ENCODE assay signal across 8 cellular contexts in the genomic region with DNA sequence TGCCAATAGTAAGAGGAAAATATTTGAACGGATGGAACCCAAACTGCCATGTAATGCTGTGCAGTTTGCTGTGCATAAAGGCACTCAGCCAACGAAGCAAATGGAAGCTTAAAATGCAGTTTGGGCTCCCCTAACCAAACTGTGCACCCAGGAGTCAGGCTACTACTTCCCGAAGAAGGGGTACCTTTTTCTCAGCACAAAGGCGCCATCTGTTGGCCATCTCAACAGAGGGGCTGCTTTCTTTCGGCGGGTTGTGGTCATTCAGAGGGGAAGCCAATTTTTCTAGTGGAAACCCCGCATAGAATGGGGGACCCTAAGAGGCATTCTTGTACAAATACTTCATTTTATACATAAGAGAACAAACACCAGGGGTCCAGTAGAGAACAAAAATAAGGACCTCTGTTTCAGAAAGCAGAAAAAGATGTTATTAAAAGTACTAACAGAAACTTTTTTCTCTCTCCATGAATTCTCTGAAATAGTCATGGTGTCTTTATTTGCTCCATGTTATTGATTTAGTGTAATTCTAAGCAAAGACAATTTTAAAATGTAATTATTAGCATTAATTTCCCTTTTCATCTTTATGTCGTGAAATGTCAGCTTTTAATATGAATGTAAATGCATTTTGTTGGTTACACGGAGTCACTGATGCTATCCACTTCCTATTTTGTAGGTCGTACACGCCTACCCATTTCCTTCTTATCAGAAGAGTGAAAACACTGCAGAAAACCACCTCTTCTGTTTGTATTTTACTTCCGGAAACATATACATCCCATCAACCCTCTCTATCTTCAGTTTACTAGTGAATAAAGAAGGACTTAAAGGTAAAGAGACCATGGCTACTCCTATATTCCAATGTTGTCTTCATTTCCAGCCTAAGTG.
DNase-seq lines count a peak whose midpoint lies in the region; ATAC-seq and TF ChIP-seq lines count a peak whose summit lies in the region.

No MANE protein-coding gene starts in this region.

- no peak overlapping the region for H3K27ac ChIP-seq in OCI-LY3 (ENCODE audit: low read length)
- no peak overlapping the region for H3K27ac ChIP-seq in endodermal cell (ENCODE audit: low read depth, low read length)
- no peak overlapping the region for H3K27ac ChIP-seq in uterus

- no peaks in the 10 kb centered on the region for H3K4me1 Mint-ChIP-seq in endodermal cell

- TF ChIP-seq CTCF in OCI-LY3 (IDR thresholded peaks at IDR 0.05; ENCODE audit: low read depth, low read length) (peak; percentile 91), endodermal cell (conservative IDR thresholded peaks at IDR 0.05) (peak; percentile 87), uterus (IDR thresholded peaks at IDR 0.05) (no peak)

- 61 to 81% methylated on average over 6 to 12 of the region's 12 CpGs for WGBS in endodermal cell (ENCODE audit: insufficient coverage in 1 of 2, insufficient read length in 1 of 2), 2 experiments

- H3K27me3 Mint-ChIP-seq in endodermal cell (ENCODE audit: insufficient read depth), result no peaks in the 10 kb centered on the region

- no peaks in the 10 kb centered on the region for H3K27me3 ChIP-seq in OCI-LY3 (ENCODE audit: low read depth, low read length)
- H3K27me3 ChIP-seq in endodermal cell (ENCODE audit: control insufficient read depth, insufficient read depth, low read length, poor library complexity, severe bottlenecking), result no peaks in the 10 kb centered on the region
- H3K27me3 ChIP-seq in uterus, result no peaks in the 10 kb centered on the region

- peak overlapping the region; percentile 62 for H3K4me2 ChIP-seq in OCI-LY3 (ENCODE audit: low read length)

- peak overlapping the region; percentile 63 for H3K4me3 ChIP-seq in OCI-LY3 (ENCODE audit: low read length)
- H3K4me3 ChIP-seq in endodermal cell (ENCODE audit: low read length), result no peak overlapping the region
- no peak overlapping the region for H3K4me3 ChIP-seq in uterus

- peak overlapping the region; percentile 91 for H2AFZ ChIP-seq in OCI-LY3 (ENCODE audit: low read depth, low read length)

- no peak overlapping the region for H3K4me3 Mint-ChIP-seq in endodermal cell

- H3K9ac ChIP-seq in OCI-LY3 (ENCODE audit: low read length) (peak overlapping the region; percentile 56), endodermal cell (ENCODE audit: extremely low read depth, low read length, poor library complexity, severe bottlenecking) (no peak overlapping the region)

- no peak overlapping the region for H3K27ac Mint-ChIP-seq in endodermal cell

- no peak for ATAC-seq in GM19455 (IDR thresholded peaks at IDR 0.05; ENCODE audit: unreplicated experiment)

- peaks cover 29% of the 10 kb centered on the region for H3K4me1 ChIP-seq in OCI-LY3 (ENCODE audit: low read length)
- no peaks in the 10 kb centered on the region for H3K4me1 ChIP-seq in endodermal cell (ENCODE audit: control insufficient read depth, insufficient read depth, low read length)
- no peaks in the 10 kb centered on the region for H3K4me1 ChIP-seq in uterus

- no peaks in the 10 kb centered on the region for H3K9me3 Mint-ChIP-seq in endodermal cell

- intact Hi-C loops in uterus (cut with DNase I; ENCODE audit: low total_unique reads), result no loop called here

- TF ChIP-seq POLR2A in uterus (IDR thresholded peaks at IDR 0.05), result no peak

- H3K9me3 ChIP-seq in OCI-LY3 (ENCODE audit: insufficient read depth, low read length), result no peaks in the 10 kb centered on the region
- no peaks in the 10 kb centered on the region for H3K9me3 ChIP-seq in endodermal cell (ENCODE audit: control insufficient read depth, low read length)
- no peaks in the 10 kb centered on the region for H3K9me3 ChIP-seq in uterus

- no peaks in the 10 kb centered on the region for H3K36me3 Mint-ChIP-seq in endodermal cell (ENCODE audit: low read depth)

- no peaks in the 10 kb centered on the region for H3K36me3 ChIP-seq in OCI-LY3 (replicated peaks; ENCODE audit: low read depth, low read length)
- no peaks in the 10 kb centered on the region for H3K36me3 ChIP-seq in endodermal cell (ENCODE audit: control insufficient read depth, insufficient read depth, low read length)
- H3K36me3 ChIP-seq in uterus, result no peaks in the 10 kb centered on the region

- H3K79me2 ChIP-seq in OCI-LY3 (ENCODE audit: low read length), result no peaks in the 10 kb centered on the region

- peak; percentile 86 for DNase-seq in D341Med (ENCODE audit: low spot score)
- DNase-seq in HuH-7 (ENCODE audit: low spot score), result peak; percentile 50
- peak; percentile 91 for DNase-seq in endodermal cell
- DNase-seq in myocyte (ENCODE audit: low read depth), result peak; percentile 84
- no peak for DNase-seq in uterus
- DNase-seq in activated CD4-positive, alpha-beta T cell treated with anti-CD3 and anti-CD28 coated beads for 1 hour, result no peak

- H4K20me1 ChIP-seq in OCI-LY3 (ENCODE audit: insufficient read depth, low read length), result no peaks in the 10 kb centered on the region

Comparison
In these comparisons a context has a peak if more than half of its experiments do, and no peak if none do; other contexts are left out.
1. DNase-seq: peak in D341Med (single experiment), HuH-7 (single experiment), endodermal cell (single experiment) and myocyte (single experiment); none in uterus (0 of 2) and activated CD4-positive, alpha-beta T cell treated with anti-CD3 and anti-CD28 coated beads for 1 hour (single experiment).
2. CTCF ChIP-seq: peak in OCI-LY3 (single experiment) and endodermal cell (single experiment); none in uterus (0 of 4).